Comparison of ENCODE assay signal across 8 cellular contexts in the genomic region with DNA sequence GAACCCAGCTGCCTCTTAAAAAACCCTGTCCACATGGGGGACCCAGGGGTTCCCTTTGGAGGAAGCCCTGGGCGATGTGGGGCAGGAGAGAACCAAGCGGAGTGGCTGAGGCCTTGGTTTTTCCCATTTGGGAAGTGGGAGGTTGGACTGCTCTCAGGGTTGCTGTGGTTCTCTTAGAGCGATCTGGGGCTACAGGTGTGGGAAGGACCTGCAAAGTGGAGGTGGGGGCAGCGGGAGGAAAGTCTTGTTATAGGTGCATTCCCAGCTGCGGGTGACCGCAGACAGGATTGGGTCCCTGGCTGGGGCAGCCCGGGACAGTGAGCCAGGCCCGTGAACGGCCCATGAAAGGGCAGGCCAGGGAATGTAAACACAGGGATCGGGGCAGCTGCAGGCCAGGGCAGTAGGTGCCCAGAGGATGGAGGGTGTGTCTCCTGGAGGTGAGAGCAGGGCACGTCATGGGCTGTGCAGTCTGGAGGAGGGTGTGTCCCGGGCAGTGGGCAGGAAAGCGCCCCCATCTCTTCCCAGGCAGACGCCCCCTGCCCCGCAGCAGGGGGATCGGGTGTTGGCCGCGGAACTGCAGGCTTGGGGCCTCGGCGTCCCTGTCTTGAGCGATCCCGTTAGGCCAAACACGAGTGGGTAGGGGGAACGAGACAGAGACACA. TPM values are rescaled to one million over a fixed set of nuclear protein-coding genes. Genes with fewer than 3 reads are reported as not detected.
DNase-seq lines count a peak whose midpoint lies in the region; TF ChIP-seq lines count a peak whose summit lies in the region.

No MANE protein-coding gene starts in this region.

- no peak for TF ChIP-seq CTCF in astrocyte of the cerebellum (IDR thresholded peaks at IDR 0.05; ENCODE audit: low read depth, low read length, missing control alignments)

- H3K4me3 Mint-ChIP-seq in activated T-cell treated with anti-CD3 and anti-CD28 coated beads, Interleukin-2, amount 50 U/mL, for 24 hours, result peak overlapping the region; percentile 81

- H3K9me3 ChIP-seq in thymus (ENCODE audit: control insufficient read depth), result peaks cover 6% of the 10 kb centered on the region

- peaks cover 28% of the 10 kb centered on the region for H3K36me3 Mint-ChIP-seq in activated T-cell treated with anti-CD3 and anti-CD28 coated beads, Interleukin-2, amount 50 U/mL, for 24 hours (ENCODE audit: low read depth)

- H3K36me3 ChIP-seq in thymus (ENCODE audit: control insufficient read depth, insufficient read depth), result peaks cover 13% of the 10 kb centered on the region

- WGBS in thymus, result 64% methylated on average over 24 of the region's 24 CpGs

- H3K4me3 ChIP-seq in astrocyte of the cerebellum (ENCODE audit: low read depth, low read length) (peak overlapping the region; percentile 55), thymus (ENCODE audit: low read length) (peak overlapping the region; percentile 76)

- no peak for DNase-seq in activated T-cell treated with anti-CD3 and anti-CD28 coated beads, Interleukin-2, amount 50 U/mL, for 24 hours
- DNase-seq in activated T-cell treated with anti-CD3 and anti-CD28 coated beads, Interleukin-2, amount 50 U/mL, for 1 hour, result no peak
- DNase-seq in astrocyte of the cerebellum (ENCODE audit: low read depth), result no peak
- no peak for DNase-seq in superior temporal gyrus (ENCODE audit: extremely low spot score)
- no peak for DNase-seq in activated gamma-delta T cell treated with Interleukin-2 at 50 U/mL for 16 hours
- DNase-seq in GOT3 (lab: John Stamatoyannopoulos, UW), result no peak

- H3K27ac Mint-ChIP-seq in activated T-cell treated with anti-CD3 and anti-CD28 coated beads, Interleukin-2, amount 50 U/mL, for 24 hours, result peak overlapping the region; percentile 63

- in situ Hi-C loops in astrocyte of the cerebellum (cut with HindIII; ENCODE audit: low sequenced_read_pairs), result no loop called here

- H3K27ac ChIP-seq in layer of hippocampus (ENCODE audit: low read depth, low read length), result peak overlapping the region; percentile 46
- no peak overlapping the region for H3K27ac ChIP-seq in thymus (ENCODE audit: low read depth)

- H3K9me3 Mint-ChIP-seq in activated T-cell treated with anti-CD3 and anti-CD28 coated beads, Interleukin-2, amount 50 U/mL, for 24 hours, result peaks cover 13% of the 10 kb centered on the region

- peaks cover 20% of the 10 kb centered on the region for H3K4me1 Mint-ChIP-seq in activated T-cell treated with anti-CD3 and anti-CD28 coated beads, Interleukin-2, amount 50 U/mL, for 24 hours (ENCODE audit: low read depth)

- peaks cover under 1% of the 10 kb centered on the region for H3K27me3 ChIP-seq in layer of hippocampus (ENCODE audit: control insufficient read depth, insufficient read depth, low read length)
- peaks cover 3% of the 10 kb centered on the region for H3K27me3 ChIP-seq in thymus (ENCODE audit: control insufficient read depth, insufficient read depth)

- no peaks in the 10 kb centered on the region for H3K27me3 Mint-ChIP-seq in activated T-cell treated with anti-CD3 and anti-CD28 coated beads, Interleukin-2, amount 50 U/mL, for 24 hours

- peaks cover 4% of the 10 kb centered on the region for H3K4me1 ChIP-seq in thymus (ENCODE audit: control insufficient read depth, insufficient read depth, low read length)

RNA-seq across cellular contexts. Expression of a gene that starts 0.8 kb away (rescaled TPM):
- 8.8 TPM for polyA plus RNA-seq in thymus

RNA-seq across cellular contexts. Expression of a gene that starts 5.2 kb away (rescaled TPM):
- polyA plus RNA-seq in thymus, result 7.0 TPM

RNA-seq across cellular contexts. Expression of a gene that starts 22.8 kb away (rescaled TPM):
- 46.6 TPM for polyA plus RNA-seq in thymus

RNA-seq across cellular contexts. Expression of a gene that starts 25.3 kb away (rescaled TPM):
- 0.27 TPM for polyA plus RNA-seq in thymus

RNA-seq across cellular contexts. Expression of a gene that starts 34.2 kb away (rescaled TPM):
- polyA plus RNA-seq in thymus, result 93.1 TPM
